ENCODE assay signal across 23 cellular contexts in the genomic region with DNA sequence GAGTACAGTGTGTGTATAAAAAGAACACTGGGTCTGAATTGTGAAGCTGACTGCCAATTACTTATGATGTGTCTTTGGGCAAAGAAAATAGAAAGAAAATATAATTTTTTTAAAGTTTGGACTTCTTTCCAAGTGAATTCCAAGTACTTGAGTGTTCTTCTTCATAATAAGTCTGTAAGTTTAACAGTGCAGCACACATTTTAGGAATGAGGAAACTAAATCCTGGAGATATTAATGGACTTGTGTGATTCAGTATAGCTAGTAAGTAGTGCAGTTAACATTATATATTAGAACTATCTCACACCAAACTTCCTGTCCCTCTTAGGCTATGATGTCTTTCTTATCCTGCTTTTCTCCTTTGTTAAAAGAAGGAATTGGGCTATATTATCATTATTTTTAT.
"Had no signal": no experiment of that assay in that cellular context is flagged by ENCODE, and none has a peak within 500 bp of the region (broad histone marks: within the 10 kb centered on the region; RNA-seq: fewer than 3 reads in every experiment).

No MANE protein-coding gene starts in this region.

- H3K27me3 ChIP-seq: ovary, right atrium auricular region, right lobe of liver, stomach, suprapubic skin, tibial artery, upper lobe of right lung had no signal

- H3K4me3 ChIP-seq: left ventricle myocardium inferior, lung, mucosa of descending colon, ovary, right atrium auricular region, right lobe of liver, smooth muscle cell, stomach, suprapubic skin, thoracic aorta, tibial artery, upper lobe of right lung had no signal

- H3K4me1 ChIP-seq: left ventricle myocardium inferior, right atrium auricular region, right lobe of liver, stomach, suprapubic skin, tibial artery, upper lobe of right lung had no signal

- DNase-seq: hypothalamus; immature natural killer cell; kidney; left ventricle myocardium inferior; midbrain; mucosa of descending colon; naive thymus-derived CD4-positive, alpha-beta T cell; ovary; right lobe of liver; stimulated activated CD4-positive, alpha-beta T cell treated with anti-CD3 and anti-CD28 coated beads, Interleukin-1b, Interleukin-23, amount 100 ng/mL, for 48 hours; stimulated activated CD4-positive, alpha-beta T cell treated with anti-CD3 and anti-CD28 coated beads, Interleukin-4, amount 100 ng/mL, for 1 hour; stimulated activated naive B cell treated with anti-CD40 and anti-IgM and Interleukin-4, amounts not matched to agents 10 μg/mL and 1 μg/mL and 100 μg/mL, for 72 hours; stimulated activated naive CD8-positive, alpha-beta T cell treated with anti-CD3 and anti-CD28 coated beads, Interleukin-15, Interleukin-2, amounts not matched to agents 100 U/mL and 50 U/mL, for 24 hours; stomach; tibial artery; trophoblast cell; upper lobe of right lung had no signal

- ATAC-seq: mucosa of descending colon; naive thymus-derived CD4-positive, alpha-beta T cell; natural killer cell treated with Interleukin-12 subunit alpha and Interleukin-12 subunit beta and Interleukin-15 and Interleukin-18, amount 100 ng/mL, for 72 hours; right lobe of liver; stimulated activated naive B cell treated with anti-CD40 and anti-IgM and Interleukin-4, amounts not matched to agents 10 μg/mL and 1 μg/mL and 100 μg/mL, for 72 hours; stimulated activated naive CD8-positive, alpha-beta T cell treated with anti-CD3 and anti-CD28 coated beads, Interleukin-15, Interleukin-2, amounts not matched to agents 100 U/mL and 50 U/mL, for 24 hours; upper lobe of right lung had no signal

- H3K27ac ChIP-seq: left ventricle myocardium inferior, ovary, right atrium auricular region, right lobe of liver, stomach, suprapubic skin, thoracic aorta, tibial artery, upper lobe of right lung had no signal

- H3K9me3 ChIP-seq: left ventricle myocardium inferior, mucosa of descending colon, ovary, right atrium auricular region, right lobe of liver, stomach, suprapubic skin, thoracic aorta, tibial artery, upper lobe of right lung had no signal

- H3K4me2 ChIP-seq: smooth muscle cell had no signal

- H3K36me3 ChIP-seq: left ventricle myocardium inferior, ovary, right atrium auricular region, right lobe of liver, stomach, suprapubic skin, thoracic aorta, tibial artery, upper lobe of right lung had no signal
